ENCODE assay signal across 6 cellular contexts in the genomic region with DNA sequence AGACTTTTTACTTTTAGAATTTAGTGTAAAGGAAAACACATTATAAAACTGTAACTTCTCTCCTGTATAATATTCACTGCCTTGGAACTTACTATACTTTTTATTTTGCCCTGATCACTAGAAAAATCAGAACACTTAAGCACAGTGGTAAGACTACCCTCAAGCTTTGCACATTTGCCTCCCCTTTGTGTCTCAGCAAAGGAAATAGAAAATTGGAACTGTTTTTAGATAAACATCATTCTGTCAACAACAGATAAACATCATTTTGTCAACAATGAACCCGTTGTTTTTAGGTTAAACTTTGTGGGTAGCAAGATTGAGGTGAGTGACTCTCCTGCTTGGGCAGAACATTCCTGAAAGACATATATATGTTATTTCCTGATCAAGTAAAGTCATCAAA.
A peak's percentile ranks its signal among the peaks of the same experiment; 100 is the strongest.
DNase-seq lines count a peak whose midpoint lies in the region; ATAC-seq, FAIRE-seq and TF ChIP-seq lines count a peak whose summit lies in the region.
"Not testable (repeated sequence)": the region's sequence is repeated elsewhere in the genome, so short reads cannot be mapped to it uniquely, and the experiment has no call there.

No MANE protein-coding gene starts in this region.

- CTCF ChIA-PET in CD8-positive, alpha-beta memory T cell (lab: Charles Lee), result interaction anchor here (1.9 kb wide), 1 partner anchor 48 kb away, joined by 5 read pairs; no protein-coding TSS in a partner anchor
- CTCF ChIA-PET in activated CD4-positive, alpha-beta T cell treated with anti-CD3 and anti-CD28 coated beads, Interleukin-2, amount 10 ng/mL, durations not matched to agents 7 days and 5 days (lab: Charles Lee), result not testable (repeated sequence)
- CTCF ChIA-PET in H1 (lab: Charles Lee; ENCODE audit: partially characterized antibody), result interaction anchor here (0.7 kb wide), 1 partner anchor 1562 kb away, joined by 3 read pairs; no protein-coding TSS in a partner anchor

- H2BK120ac ChIP-seq in H1 (replicated peaks; ENCODE audit: low read depth, low read length), result not testable (repeated sequence)

- not testable (repeated sequence) for H3K27me3 Mint-ChIP-seq in CD8-positive, alpha-beta memory T cell; activated CD4-positive, alpha-beta T cell treated with anti-CD3 and anti-CD28 coated beads, Interleukin-2, amount 10 ng/mL, durations not matched to agents 7 days and 5 days; activated T-cell treated with anti-CD3 and anti-CD28 coated beads, Interleukin-2, amount 50 U/mL, for 24 hours; activated naive CD8-positive, alpha-beta T cell treated with anti-CD3 and anti-CD28 coated beads, Interleukin-2, amount 10 ng/mL, durations not matched to agents 7 days and 5 days; natural killer cell treated with Interleukin-12 subunit alpha and Interleukin-12 subunit beta and Interleukin-15 and Interleukin-18, amount 100 ng/mL, for 72 hours

- not testable (repeated sequence) for H3K27me3 ChIP-seq in CD8-positive, alpha-beta memory T cell (ENCODE audit: insufficient read depth, low read length, poor library complexity, severe bottlenecking); H1 (replicated peaks in 1 of 4; ENCODE audit: control insufficient read depth in 3 of 4, extremely low read depth in 1 of 4, insufficient read depth in 3 of 4, low read length in 3 of 4)

- not testable (repeated sequence) for H2BK5ac ChIP-seq in H1 (ENCODE audit: low read depth, low read length)

- not testable (repeated sequence) for H2BK15ac ChIP-seq in H1 (ENCODE audit: low read length)

- not testable (repeated sequence) for H3K4me1 ChIP-seq in CD8-positive, alpha-beta memory T cell (ENCODE audit: insufficient read depth, low read length); H1 (replicated peaks in 1 of 4; ENCODE audit: control insufficient read depth in 3 of 4, insufficient read depth in 4 of 4, low read length in 3 of 4)

- H3K4me2 ChIP-seq in H1 (ENCODE audit: insufficient read depth in 1 of 2, low read depth in 2 of 2, low read length in 2 of 2), result not testable (repeated sequence)

- H3K36me3 ChIP-seq in CD8-positive, alpha-beta memory T cell (ENCODE audit: insufficient read depth, low read length); H1 (ENCODE audit: control insufficient read depth in 2 of 4, insufficient read depth in 4 of 4, low read length in 3 of 4): not testable (repeated sequence)

- H3K4me3 Mint-ChIP-seq in CD8-positive, alpha-beta memory T cell, result peak overlapping the region; percentile 63 to 81 (median 78)
- H3K4me3 Mint-ChIP-seq in activated CD4-positive, alpha-beta T cell treated with anti-CD3 and anti-CD28 coated beads, Interleukin-2, amount 10 ng/mL, durations not matched to agents 7 days and 5 days, result peak overlapping the region; percentile 32
- H3K4me3 Mint-ChIP-seq in activated T-cell treated with anti-CD3 and anti-CD28 coated beads, Interleukin-2, amount 50 U/mL, for 24 hours, result not testable (repeated sequence)
- H3K4me3 Mint-ChIP-seq in activated naive CD8-positive, alpha-beta T cell treated with anti-CD3 and anti-CD28 coated beads, Interleukin-2, amount 10 ng/mL, durations not matched to agents 7 days and 5 days, result peak overlapping the region; percentile 47
- H3K4me3 Mint-ChIP-seq in natural killer cell treated with Interleukin-12 subunit alpha and Interleukin-12 subunit beta and Interleukin-15 and Interleukin-18, amount 100 ng/mL, for 72 hours, result peak overlapping the region; percentile 90

- H3K14ac ChIP-seq in H1 (ENCODE audit: insufficient read length), result not testable (repeated sequence)

- WGBS in H1 (ENCODE audit: extremely low coverage in 1 of 2, insufficient coverage in 1 of 2, insufficient read length in 1 of 2, insufficient replicate concordance in 2 of 2, low coverage in 1 of 2, low lambda C conversion rate in 2 of 2, missing lambda C conversion rate in 1 of 2), 2 experiments, result 94% methylated on average over 1 of the region's 1 CpG; no CpG with 5 or more reads in 1 of the 2 experiments

- POLR2A ChIA-PET in CD8-positive, alpha-beta memory T cell (lab: Charles Lee); activated CD4-positive, alpha-beta T cell treated with anti-CD3 and anti-CD28 coated beads, Interleukin-2, amount 10 ng/mL, durations not matched to agents 7 days and 5 days (lab: Charles Lee); activated naive CD8-positive, alpha-beta T cell treated with anti-CD3 and anti-CD28 coated beads, Interleukin-2, amount 10 ng/mL, durations not matched to agents 7 days and 5 days (lab: Charles Lee); H1 (lab: Charles Lee; ENCODE audit: partially characterized antibody): not testable (repeated sequence)

- peaks cover 4 to 28% (median 19%) of the 10 kb centered on the region in 3 donors for H3K4me1 Mint-ChIP-seq in CD8-positive, alpha-beta memory T cell
- H3K4me1 Mint-ChIP-seq in activated CD4-positive, alpha-beta T cell treated with anti-CD3 and anti-CD28 coated beads, Interleukin-2, amount 10 ng/mL, durations not matched to agents 7 days and 5 days; activated T-cell treated with anti-CD3 and anti-CD28 coated beads, Interleukin-2, amount 50 U/mL, for 24 hours (ENCODE audit: low read depth); activated naive CD8-positive, alpha-beta T cell treated with anti-CD3 and anti-CD28 coated beads, Interleukin-2, amount 10 ng/mL, durations not matched to agents 7 days and 5 days: not testable (repeated sequence)
- peaks cover 59 to 71% of the 10 kb centered on the region in 2 donors for H3K4me1 Mint-ChIP-seq in natural killer cell treated with Interleukin-12 subunit alpha and Interleukin-12 subunit beta and Interleukin-15 and Interleukin-18, amount 100 ng/mL, for 72 hours (ENCODE audit: low read depth in 2 of 2)

- H3K56ac ChIP-seq in H1 (replicated peaks; ENCODE audit: insufficient read length, low read depth, low read length), result not testable (repeated sequence)

- not testable (repeated sequence) for H3K23me2 ChIP-seq in H1 (ENCODE audit: low read depth, low read length)

- H3K36me3 Mint-ChIP-seq in CD8-positive, alpha-beta memory T cell, result peaks cover 3 to 45% (median 6%) of the 10 kb centered on the region in 3 donors
- not testable (repeated sequence) for H3K36me3 Mint-ChIP-seq in activated CD4-positive, alpha-beta T cell treated with anti-CD3 and anti-CD28 coated beads, Interleukin-2, amount 10 ng/mL, durations not matched to agents 7 days and 5 days (ENCODE audit: low read depth); activated T-cell treated with anti-CD3 and anti-CD28 coated beads, Interleukin-2, amount 50 U/mL, for 24 hours (ENCODE audit: low read depth); activated naive CD8-positive, alpha-beta T cell treated with anti-CD3 and anti-CD28 coated beads, Interleukin-2, amount 10 ng/mL, durations not matched to agents 7 days and 5 days
- H3K36me3 Mint-ChIP-seq in natural killer cell treated with Interleukin-12 subunit alpha and Interleukin-12 subunit beta and Interleukin-15 and Interleukin-18, amount 100 ng/mL, for 72 hours, result peaks cover 20% of the 10 kb centered on the region

- H3K79me1 ChIP-seq in H1 (ENCODE audit: low read depth, low read length), result not testable (repeated sequence)

- H2BK20ac ChIP-seq in H1 (ENCODE audit: low read length), result not testable (repeated sequence)

- not testable (repeated sequence) for H3K9me3 Mint-ChIP-seq in CD8-positive, alpha-beta memory T cell; activated CD4-positive, alpha-beta T cell treated with anti-CD3 and anti-CD28 coated beads, Interleukin-2, amount 10 ng/mL, durations not matched to agents 7 days and 5 days; activated T-cell treated with anti-CD3 and anti-CD28 coated beads, Interleukin-2, amount 50 U/mL, for 24 hours; activated naive CD8-positive, alpha-beta T cell treated with anti-CD3 and anti-CD28 coated beads, Interleukin-2, amount 10 ng/mL, durations not matched to agents 7 days and 5 days; natural killer cell treated with Interleukin-12 subunit alpha and Interleukin-12 subunit beta and Interleukin-15 and Interleukin-18, amount 100 ng/mL, for 72 hours

- TF ChIP-seq RAD21 in H1 (IDR thresholded peaks at IDR 0.05 in 1 of 2, conservative IDR thresholded peaks at IDR 0.05 in 1 of 2; ENCODE audit: low read depth in 2 of 2, low read length in 2 of 2), result not testable (repeated sequence)

- not testable (repeated sequence) for TF ChIP-seq CTCF in H1 (IDR thresholded peaks at IDR 0.05; ENCODE audit: control extremely low read depth in 1 of 3, insufficient read depth in 1 of 3, low read depth in 1 of 3, low read length in 3 of 3)

- not testable (repeated sequence) for H3K9me3 ChIP-seq in CD8-positive, alpha-beta memory T cell (ENCODE audit: low read length); H1 (ENCODE audit: insufficient read depth in 2 of 2, low read depth in 1 of 2, low read length in 1 of 2)

- peak; percentile 13 for FAIRE-seq in H1 (lab: Jason Lieb, UNC)

- H2AK5ac ChIP-seq in H1 (ENCODE audit: low read depth, low read length), result not testable (repeated sequence)

- peak overlapping the region; percentile 42 to 92 (median 86) for H3K27ac Mint-ChIP-seq in CD8-positive, alpha-beta memory T cell
- H3K27ac Mint-ChIP-seq in activated CD4-positive, alpha-beta T cell treated with anti-CD3 and anti-CD28 coated beads, Interleukin-2, amount 10 ng/mL, durations not matched to agents 7 days and 5 days; activated naive CD8-positive, alpha-beta T cell treated with anti-CD3 and anti-CD28 coated beads, Interleukin-2, amount 10 ng/mL, durations not matched to agents 7 days and 5 days: not testable (repeated sequence)
- H3K27ac Mint-ChIP-seq in activated T-cell treated with anti-CD3 and anti-CD28 coated beads, Interleukin-2, amount 50 U/mL, for 24 hours, result peak overlapping the region; percentile 59
- peak overlapping the region; percentile 86 to 97 for H3K27ac Mint-ChIP-seq in natural killer cell treated with Interleukin-12 subunit alpha and Interleukin-12 subunit beta and Interleukin-15 and Interleukin-18, amount 100 ng/mL, for 72 hours

- not testable (repeated sequence) for H4K91ac ChIP-seq in H1 (replicated peaks; ENCODE audit: insufficient read length, low read length)

- TF ChIP-seq POLR2A in H1 (IDR thresholded peaks at IDR 0.05; ENCODE audit: control extremely low read depth in 1 of 2, low read depth in 2 of 2, low read length in 2 of 2), result not testable (repeated sequence)

- H3K18ac ChIP-seq in H1 (ENCODE audit: extremely low read depth, low read length), result not testable (repeated sequence)

- not testable (repeated sequence) for H3K23ac ChIP-seq in H1 (ENCODE audit: insufficient read length)

- H3K27ac ChIP-seq in CD8-positive, alpha-beta memory T cell (ENCODE audit: low read depth, low read length); H1 (ENCODE audit: low read depth, low read length): not testable (repeated sequence)

- H2BK12ac ChIP-seq in H1 (ENCODE audit: low read depth, low read length), result not testable (repeated sequence)

- H3K4me3 ChIP-seq in CD8-positive, alpha-beta memory T cell (ENCODE audit: low read length); H1 (ENCODE audit: extremely low read depth in 1 of 4, insufficient read depth in 2 of 4, low read depth in 3 of 4, low read length in 4 of 4): not testable (repeated sequence)

- not testable (repeated sequence) for TF ChIP-seq EP300 in H1 (IDR thresholded peaks at IDR 0.05; ENCODE audit: borderline replicate concordance in 1 of 2, low read depth in 2 of 2, low read length in 2 of 2)

- not testable (repeated sequence) for H3K79me2 ChIP-seq in H1 (ENCODE audit: control insufficient read depth in 1 of 2, insufficient read depth in 2 of 2, low read length in 2 of 2)

- not testable (repeated sequence) for H3K4ac ChIP-seq in H1 (replicated peaks; ENCODE audit: insufficient read length, low read depth, low read length)

- not testable (repeated sequence) for H2AFZ ChIP-seq in H1 (ENCODE audit: low read length)

- H3K9ac ChIP-seq in H1 (replicated peaks in 1 of 4; ENCODE audit: extremely low read depth in 1 of 4, low read depth in 3 of 4, low read length in 3 of 4), result not testable (repeated sequence)

- H4K20me1 ChIP-seq in H1 (replicated peaks in 1 of 2; ENCODE audit: control insufficient read depth in 1 of 2, insufficient read depth in 2 of 2, low read length in 2 of 2), result not testable (repeated sequence)

- H4K5ac ChIP-seq in H1 (ENCODE audit: insufficient read length, low read depth, low read length), result not testable (repeated sequence)

- not testable (repeated sequence) for DNase-seq in CD8-positive, alpha-beta memory T cell; activated CD4-positive, alpha-beta T cell treated with anti-CD3 and anti-CD28 coated beads, Interleukin-2, amount 10 ng/mL, durations not matched to agents 7 days and 5 days; activated T-cell treated with anti-CD3 and anti-CD28 coated beads, Interleukin-2, amount 50 U/mL, for 24 hours; activated naive CD8-positive, alpha-beta T cell treated with anti-CD3 and anti-CD28 coated beads, Interleukin-2, amount 10 ng/mL, durations not matched to agents 7 days and 5 days; H1 (ENCODE audit: low read depth in 1 of 2, low spot score in 2 of 2); natural killer cell treated with Interleukin-12 subunit alpha and Interleukin-12 subunit beta and Interleukin-15 and Interleukin-18, amount 100 ng/mL, for 72 hours (ENCODE audit: low spot score)

- not testable (repeated sequence) for ATAC-seq in activated naive CD8-positive, alpha-beta T cell treated with anti-CD3 and anti-CD28 coated beads, Interleukin-2, amount 10 ng/mL, durations not matched to agents 7 days and 5 days (ENCODE audit: low read depth); natural killer cell treated with Interleukin-12 subunit alpha and Interleukin-12 subunit beta and Interleukin-15 and Interleukin-18, amount 100 ng/mL, for 72 hours

- H4K8ac ChIP-seq in H1 (ENCODE audit: extremely low read depth, insufficient read depth, low read length), result not testable (repeated sequence)
